In the genomic region with DNA sequence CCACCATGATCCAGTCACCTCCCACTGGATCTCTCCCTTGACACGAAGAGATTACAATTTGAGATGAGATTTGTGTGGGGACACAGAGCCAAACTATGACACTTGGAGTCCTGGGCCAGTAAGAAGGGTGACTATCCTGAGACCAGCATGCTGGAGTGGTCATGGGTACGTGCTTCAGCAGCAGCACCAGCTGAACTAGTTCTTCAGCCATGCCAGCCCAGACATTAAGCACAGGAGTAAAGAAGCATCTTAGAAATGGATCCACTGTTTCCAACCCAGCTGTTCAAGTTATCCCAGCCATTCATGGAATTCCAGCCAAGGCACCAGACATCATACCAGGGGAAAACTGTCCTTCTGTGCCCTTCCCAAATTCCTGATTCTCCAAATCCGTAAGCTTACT, we compare ENCODE assay signal across 25 cellular contexts.
"Had no signal": no experiment of that assay in that cellular context is flagged by ENCODE, and none has a peak within 500 bp of the region (broad histone marks: within the 10 kb centered on the region; RNA-seq: fewer than 3 reads in every experiment).

No MANE protein-coding gene starts in this region.

- H3K27ac ChIP-seq: hepatocyte, left lung, lower lobe of right lung, ovary, prostate gland, spleen, suprapubic skin, thoracic aorta, tibial artery, uterus had no signal

- H3K9me3 ChIP-seq: left lung, lower lobe of right lung, ovary, prostate gland, spleen, suprapubic skin, thoracic aorta, tibial artery, uterus had no signal

- H3K4me3 Mint-ChIP-seq: naive B cell; natural killer cell; nephron progenitor cell; stimulated activated effector memory CD8-positive, alpha-beta T cell treated with anti-CD3 and anti-CD28 coated beads, Interleukin-12 subunit alpha, Interleukin-12 subunit beta, amount 100 ng/mL, for 72 hours; stimulated activated naive CD8-positive, alpha-beta T cell treated with anti-CD3 and anti-CD28 coated beads, Interleukin-15, Interleukin-2, amounts not matched to agents 100 ng/mL and 50 ng/mL, for 24 hours; type B pancreatic cell had no signal

- H3K79me2 ChIP-seq: hepatocyte had no signal

- H3K4me1 ChIP-seq: lower lobe of right lung, prostate gland, uterus had no signal

- DNase-seq: islet precursor cell; left lung; lower lobe of right lung; mammary epithelial cell; mesenchymal stem cell; naive B cell; natural killer cell; nephron progenitor cell; ovary; retina; right cardiac atrium; small intestine; spleen; stimulated activated CD4-positive, alpha-beta T cell treated with anti-CD3 and anti-CD28 coated beads, Interleukin-4, amount 100 ng/mL, for 24 hours; stimulated activated naive CD4-positive, alpha-beta T cell; tibial artery; uterus had no signal

- H3K27ac Mint-ChIP-seq: naive B cell; natural killer cell; nephron progenitor cell; stimulated activated effector memory CD8-positive, alpha-beta T cell treated with anti-CD3 and anti-CD28 coated beads, Interleukin-12 subunit alpha, Interleukin-12 subunit beta, amount 100 ng/mL, for 72 hours; stimulated activated naive CD8-positive, alpha-beta T cell treated with anti-CD3 and anti-CD28 coated beads, Interleukin-15, Interleukin-2, amounts not matched to agents 100 ng/mL and 50 ng/mL, for 24 hours; type B pancreatic cell had no signal

- H3K36me3 ChIP-seq: left lung, lower lobe of right lung, ovary, prostate gland, spleen, suprapubic skin, thoracic aorta, tibial artery, uterus had no signal

- H3K27me3 ChIP-seq: hepatocyte, left lung, ovary, suprapubic skin, tibial artery, uterus had no signal

- H3K9me3 Mint-ChIP-seq: naive B cell; natural killer cell; nephron progenitor cell; stimulated activated effector memory CD8-positive, alpha-beta T cell treated with anti-CD3 and anti-CD28 coated beads, Interleukin-12 subunit alpha, Interleukin-12 subunit beta, amount 100 ng/mL, for 72 hours; stimulated activated naive CD8-positive, alpha-beta T cell treated with anti-CD3 and anti-CD28 coated beads, Interleukin-15, Interleukin-2, amounts not matched to agents 100 ng/mL and 50 ng/mL, for 24 hours; type B pancreatic cell had no signal

- H3K4me3 ChIP-seq: hepatocyte, left lung, lower lobe of right lung, ovary, prostate gland, spleen, suprapubic skin, thoracic aorta, tibial artery, uterus had no signal

- H3K4me2 ChIP-seq: hepatocyte had no signal

- H2AFZ ChIP-seq: hepatocyte had no signal

- H3K36me3 Mint-ChIP-seq: naive B cell; natural killer cell; stimulated activated effector memory CD8-positive, alpha-beta T cell treated with anti-CD3 and anti-CD28 coated beads, Interleukin-12 subunit alpha, Interleukin-12 subunit beta, amount 100 ng/mL, for 72 hours; type B pancreatic cell had no signal

- H3K4me1 Mint-ChIP-seq: naive B cell; natural killer cell; stimulated activated effector memory CD8-positive, alpha-beta T cell treated with anti-CD3 and anti-CD28 coated beads, Interleukin-12 subunit alpha, Interleukin-12 subunit beta, amount 100 ng/mL, for 72 hours had no signal

- ATAC-seq: left lung; lower lobe of right lung; natural killer cell; right cardiac atrium; sciatic nerve; stimulated activated effector memory CD8-positive, alpha-beta T cell treated with anti-CD3 and anti-CD28 coated beads, Interleukin-12 subunit alpha, Interleukin-12 subunit beta, amount 100 ng/mL, for 72 hours had no signal

- H3K27me3 Mint-ChIP-seq: type B pancreatic cell had no signal
